17 cellular contexts compared by ENCODE assay signal in the genomic region with DNA sequence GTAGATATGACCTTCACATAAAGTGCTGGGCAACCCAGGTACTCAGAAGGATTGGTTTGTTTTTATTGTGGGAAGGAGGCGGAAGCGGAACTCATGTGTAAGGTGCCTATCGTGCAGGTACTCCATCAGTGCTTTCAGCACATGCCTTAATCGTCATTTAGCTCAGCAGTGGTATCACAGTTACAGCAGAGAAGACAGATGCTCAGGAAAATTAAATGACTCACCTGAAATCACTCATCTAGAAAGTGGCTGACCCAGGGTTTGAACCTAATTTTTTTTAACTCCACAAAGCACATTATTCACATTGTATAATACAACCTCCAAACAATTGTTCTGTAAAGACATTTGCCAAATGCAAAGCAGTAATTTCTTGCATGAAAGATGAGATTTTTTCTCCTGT. TPM values are rescaled to one million over a fixed set of nuclear protein-coding genes. Genes with fewer than 3 reads are reported as not detected.
DNase-seq lines count a peak whose midpoint lies in the region; ATAC-seq, FAIRE-seq and TF ChIP-seq lines count a peak whose summit lies in the region.
"Had no signal": no experiment of that assay in that cellular context is flagged by ENCODE, and none has a peak within 500 bp of the region (broad histone marks: within the 10 kb centered on the region; RNA-seq: fewer than 3 reads in every experiment).

No MANE protein-coding gene starts in this region.

- H3K14ac ChIP-seq in trophoblast cell (ENCODE audit: low read length) = peak overlapping the region; percentile 1

- H2BK120ac ChIP-seq in trophoblast cell (ENCODE audit: insufficient read depth, low read length, poor library complexity) = peak overlapping the region; percentile 7

- H2BK12ac ChIP-seq in trophoblast cell (ENCODE audit: low read length) = no peak overlapping the region

- no peak overlapping the region for H3K9ac ChIP-seq in mammary epithelial cell (ENCODE audit: insufficient read depth, low read length)
- H3K9ac ChIP-seq in trophoblast cell (ENCODE audit: low read length) = peak overlapping the region; percentile 60

- H3K23ac ChIP-seq in trophoblast cell (ENCODE audit: low read length) = no peak overlapping the region

- BruUV-seq in mammary epithelial cell (replicated peaks; lab: Mats Ljungman, UMichigan) = no TSS peak

- peak overlapping the region; percentile 9 for H2AK5ac ChIP-seq in trophoblast cell (ENCODE audit: low read length)

- H4K91ac ChIP-seq in trophoblast cell (ENCODE audit: low read depth, low read length) = peak overlapping the region; percentile 41

- no peak overlapping the region for H3K18ac ChIP-seq in trophoblast cell (ENCODE audit: low read length)

- in situ Hi-C loops in mammary epithelial cell (cut with MboI; ENCODE audit: low sequenced_read_pairs in 2 of 2) = no loop called here

- 93% methylated on average over 4 of the region's 4 CpGs for WGBS in mammary epithelial cell (ENCODE audit: low coverage, missing lambda C conversion rate)
- no CpG with 5 or more reads among the region's 4 CpGs for WGBS in trophoblast cell (ENCODE audit: extremely low coverage, insufficient coverage, insufficient read length)

- H4K20me1 ChIP-seq in mammary epithelial cell (ENCODE audit: insufficient read depth, low read length) = no peaks in the 10 kb centered on the region

- no peak for TF ChIP-seq POLR2A in breast epithelium (IDR thresholded peaks at IDR 0.05)

- intact Hi-C loops in mammary epithelial cell (cut with micrococcal nuclease) (no loop called here), breast epithelium (cut with DNase I; ENCODE audit: low total_unique reads) (no loop called here)

- FAIRE-seq in bronchial epithelial cell (lab: Jason Lieb, UNC) = no peak
- FAIRE-seq: GM12878, GM19239, HTR-8/SVneo had no signal

- H3K4me2 ChIP-seq in mammary epithelial cell (ENCODE audit: insufficient read depth, low read depth, low read length) (no peak overlapping the region), trophoblast cell (ENCODE audit: low read length) (peak overlapping the region; percentile 37)

- DNase-seq in mammary epithelial cell = peak; percentile 85
- DNase-seq in breast epithelium (ENCODE audit: low spot score in 2 of 2) = no peak
- peak; percentile 63 for DNase-seq in bronchial epithelial cell (ENCODE audit: low read depth)
- DNase-seq in trophoblast cell = peak; percentile 43 to 64
- DNase-seq in activated CD8-positive, alpha-beta memory T cell treated with anti-CD3 and anti-CD28 coated beads, Interleukin-2, amount 50 U/mL, for 4 hours = no peak
- no peak for DNase-seq in SW 1271 (lab: John Stamatoyannopoulos, UW)
- DNase-seq: COR-L47, DMS53, HCEC 1CT, NCI-H146 had no signal

- H3K79me2 ChIP-seq in mammary epithelial cell (ENCODE audit: insufficient read depth, low read length) (no peaks in the 10 kb centered on the region), trophoblast cell (ENCODE audit: control insufficient read depth, insufficient read depth, low read length, poor library complexity) (peaks cover 2% of the 10 kb centered on the region)

- no peak overlapping the region for H4K12ac ChIP-seq in trophoblast cell (ENCODE audit: low read depth, low read length)

- H3K27ac ChIP-seq in mammary epithelial cell (ENCODE audit: insufficient read depth, low read depth, low read length) (no peak overlapping the region), breast epithelium (no peak overlapping the region), trophoblast cell (ENCODE audit: low read depth, low read length) (peak overlapping the region; percentile 50)
- H3K27ac ChIP-seq: C4-2B had no signal

- H3K4ac ChIP-seq in trophoblast cell (ENCODE audit: low read depth, low read length) = peak overlapping the region; percentile 2

- CTCF ChIA-PET in mammary epithelial cell (lab: Charles Lee; ENCODE audit: low non-redundant PET) = interaction anchor here (0.5 kb wide), 1 partner anchor 450 kb away, joined by 5 read pairs; no protein-coding TSS in a partner anchor

- peaks cover 27% of the 10 kb centered on the region for H3K4me1 ChIP-seq in mammary epithelial cell (ENCODE audit: insufficient read depth, low read length)
- H3K4me1 ChIP-seq in breast epithelium = no peaks in the 10 kb centered on the region
- H3K4me1 ChIP-seq in trophoblast cell (ENCODE audit: control insufficient read depth in 1 of 2, insufficient read depth in 2 of 2, low read length in 2 of 2) = peaks cover 12 to 18% of the 10 kb centered on the region in 2 experiments

- no peaks in the 10 kb centered on the region for H3K27me3 ChIP-seq in mammary epithelial cell (ENCODE audit: insufficient read depth, low read length)
- H3K27me3 ChIP-seq in breast epithelium = no peaks in the 10 kb centered on the region
- H3K27me3 ChIP-seq in bronchial epithelial cell (ENCODE audit: control insufficient read depth, insufficient read depth, low read length) = no peaks in the 10 kb centered on the region
- H3K27me3 ChIP-seq in trophoblast cell (ENCODE audit: insufficient read depth, low read length) = no peaks in the 10 kb centered on the region

- dilution Hi-C loops in mammary epithelial cell (cut with HindIII; ENCODE audit: low sequenced_read_pairs) = no loop called here

- H3K36me3 ChIP-seq in mammary epithelial cell (ENCODE audit: insufficient read depth, low read length) (no peaks in the 10 kb centered on the region), breast epithelium (no peaks in the 10 kb centered on the region), bronchial epithelial cell (ENCODE audit: control insufficient read depth, insufficient read depth, low read length) (no peaks in the 10 kb centered on the region), trophoblast cell (ENCODE audit: control insufficient read depth in 1 of 2, insufficient read depth in 2 of 2, low read length in 2 of 2) (peaks cover 0 to 2% of the 10 kb centered on the region in 2 experiments)

- H4K8ac ChIP-seq in trophoblast cell (ENCODE audit: low read depth, low read length) = no peak overlapping the region

- no peak overlapping the region for H3K4me3 ChIP-seq in mammary epithelial cell (replicated peaks in 1 of 3; ENCODE audit: insufficient read depth in 1 of 3, low read depth in 2 of 3, low read length in 3 of 3)
- no peak overlapping the region for H3K4me3 ChIP-seq in breast epithelium
- H3K4me3 ChIP-seq in bronchial epithelial cell (ENCODE audit: low read depth, low read length) = no peak overlapping the region
- H3K4me3 ChIP-seq in trophoblast cell (ENCODE audit: low read depth, low read length) = no peak overlapping the region
- H3K4me3 ChIP-seq: GM12878 had no signal

- ATAC-seq in GM21526 (IDR thresholded peaks at IDR 0.05; ENCODE audit: low FRiP score, unreplicated experiment) (no peak), HG03097 (IDR thresholded peaks at IDR 0.05; ENCODE audit: low FRiP score, unreplicated experiment) (no peak)
- ATAC-seq: GM12878 had no signal

- H3K9me3 ChIP-seq in mammary epithelial cell (replicated peaks; ENCODE audit: insufficient read depth, low read length) (no peaks in the 10 kb centered on the region), breast epithelium (no peaks in the 10 kb centered on the region), trophoblast cell (ENCODE audit: insufficient read depth, low read depth, low read length) (no peaks in the 10 kb centered on the region)

- H2AFZ ChIP-seq in mammary epithelial cell (ENCODE audit: low read depth, low read length) (no peak overlapping the region), trophoblast cell (ENCODE audit: insufficient read depth, low read length, poor library complexity) (no peak overlapping the region)

- H2BK5ac ChIP-seq in trophoblast cell (ENCODE audit: low read depth, low read length, poor library complexity) = peak overlapping the region; percentile 7

- H3K79me1 ChIP-seq in trophoblast cell (ENCODE audit: low read length) = peaks cover 27% of the 10 kb centered on the region

- TF ChIP-seq CTCF in mammary epithelial cell (conservative IDR thresholded peaks at IDR 0.05 in 1 of 2, IDR thresholded peaks at IDR 0.05 in 1 of 2; ENCODE audit: extremely low read depth in 1 of 2, insufficient read depth in 1 of 2, low read depth in 1 of 2, low read length in 2 of 2) (no peak), breast epithelium (IDR thresholded peaks at IDR 0.05) (no peak), bronchial epithelial cell (IDR thresholded peaks at IDR 0.05; ENCODE audit: insufficient read depth, low read length, severe bottlenecking) (no peak)

RNA-seq across cellular contexts. Expression of a gene that starts 2.2 kb away (rescaled TPM):
- total RNA-seq in mammary epithelial cell = 10 to 100 TPM in 1 of 2 donors, 1 to 10 TPM in 1; 1.0 to 17.8 TPM
- polyA plus RNA-seq in mammary epithelial cell = 3.0 TPM
- not detected for polyA minus RNA-seq in mammary epithelial cell
- total RNA-seq in breast epithelium = 1 to 10 TPM in 2 of 3 donors, not detected in 1; 5.2 to 9.4 TPM
- total RNA-seq in bronchial epithelial cell = not detected in 2 replicates
- 145 and 154 TPM in 2 replicates for polyA plus RNA-seq in trophoblast cell (2013)
- total RNA-seq: GM12878, NCI-H460 had no signal
- polyA plus RNA-seq: GM12878 had no signal

RNA-seq across cellular contexts. Expression of a gene that starts 25.6 kb away (rescaled TPM):
- total RNA-seq in mammary epithelial cell = not detected
- not detected for polyA plus RNA-seq in mammary epithelial cell
- not detected for polyA minus RNA-seq in mammary epithelial cell
- total RNA-seq in breast epithelium = not detected
- total RNA-seq in bronchial epithelial cell = not detected in 2 replicates
- 12.0 and 15.1 TPM in 2 replicates for polyA plus RNA-seq in trophoblast cell (2013)
- total RNA-seq: GM12878, NCI-H460 had no signal

Comparison
In these comparisons a context has a peak if more than half of its experiments do, and no peak if none do; other contexts are left out.
1. DNase-seq: peak in mammary epithelial cell (single experiment), bronchial epithelial cell (single experiment) and trophoblast cell (2 of 2); none in breast epithelium (0 of 2), activated CD8-positive, alpha-beta memory T cell treated with anti-CD3 and anti-CD28 coated beads, Interleukin-2, amount 50 U/mL, for 4 hours (single experiment) and SW 1271 (0 of 2).